1 cellular context compared by ENCODE assay signal in the genomic region with DNA sequence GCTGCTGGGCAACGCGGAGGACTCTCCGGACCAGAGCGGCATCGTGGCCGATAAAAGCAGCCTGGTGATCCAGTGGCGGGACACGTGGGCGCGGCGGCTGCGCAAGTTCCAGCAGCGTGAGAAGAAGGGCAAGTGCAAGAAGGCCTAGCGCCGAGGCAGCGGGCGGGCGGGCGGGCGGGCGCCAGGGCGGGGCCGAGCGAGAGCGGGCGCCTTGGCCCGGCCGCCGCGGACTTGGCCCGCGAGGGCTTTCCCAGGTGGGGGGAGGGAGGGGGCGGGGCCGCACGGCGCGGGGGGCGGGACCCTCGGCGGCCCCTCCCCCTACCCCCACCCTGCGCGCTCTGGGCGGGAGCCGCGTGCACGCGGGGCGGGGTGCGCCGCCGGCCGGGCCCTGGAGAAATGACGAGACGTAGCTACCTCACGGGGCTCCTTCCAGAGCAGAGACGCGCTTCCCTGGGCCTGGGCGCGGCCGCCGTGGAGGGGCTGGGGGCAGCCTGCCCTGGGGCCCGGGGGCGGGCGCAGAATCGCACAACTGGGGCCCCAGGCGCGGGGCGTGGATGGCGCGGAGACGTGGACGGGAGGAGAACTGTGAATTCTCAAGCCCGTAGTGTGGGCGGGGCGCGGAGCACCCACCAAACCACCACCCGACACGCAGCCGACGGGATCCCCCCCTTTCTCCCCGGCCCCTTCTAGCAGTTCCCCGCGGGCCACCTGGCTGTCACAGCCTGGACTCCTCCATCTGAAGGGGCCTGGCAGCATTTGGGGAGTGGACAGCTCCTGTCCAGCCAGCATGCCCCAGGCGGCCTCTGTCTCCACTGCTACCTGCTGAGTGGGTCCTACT.
TF ChIP-seq lines count a peak whose summit lies in the region.

No MANE protein-coding gene starts in this region.

TF ChIP-seq in HEK293, 187 proteins besides CTCF, POLR2A, EP300 and RAD21 (continued from another document and continues in another):
- TF ChIP-seq BCL11A (tag by site-specific recombination; IDR thresholded peaks at IDR 0.05; ENCODE audit: low read depth) (0 out of 2 replicates have a peak, but pooled peaks have one; percentile 21), KLF16 (tag by site-specific recombination; IDR thresholded peaks at IDR 0.05) (no peak), ZNF664 (tag by site-specific recombination; IDR thresholded peaks at IDR 0.05) (no peak), ZNF16 (tag by site-specific recombination; IDR thresholded peaks at IDR 0.05; ENCODE audit: low read depth) (no peak), KLF1 (tag by site-specific recombination; IDR thresholded peaks at IDR 0.05) (peak; percentile 35; the same call in 1 of the 2 replicates), ZNF596 (tag by site-specific recombination; IDR thresholded peaks at IDR 0.05) (no peak), ZNF211 (tag by site-specific recombination; IDR thresholded peaks at IDR 0.05; ENCODE audit: low read depth) (no peak), ZNF202 (tag by site-specific recombination; IDR thresholded peaks at IDR 0.05; ENCODE audit: borderline replicate concordance) (no peak), ZBTB21 (tag by site-specific recombination; IDR thresholded peaks at IDR 0.05) (no peak), ZNF76 (tag by site-specific recombination; IDR thresholded peaks at IDR 0.05; ENCODE audit: borderline replicate concordance, low read depth) (peak; percentile 15; the same call in 1 of the 2 replicates), ZFP69B (tag by site-specific recombination; IDR thresholded peaks at IDR 0.05) (no peak), GLIS1 (tag by site-specific recombination; IDR thresholded peaks at IDR 0.05) (no peak; the same call in 1 of the 2 replicates), ZNF114 (tag by site-specific recombination; IDR thresholded peaks at IDR 0.05) (no peak), ZNF10 (tag by site-specific recombination; IDR thresholded peaks at IDR 0.05) (no peak), ZNF274 (IDR thresholded peaks at IDR 0.05; ENCODE audit: low read length) (no peak), ZNF274 (tag by site-specific recombination; IDR thresholded peaks at IDR 0.05; ENCODE audit: borderline replicate concordance) (no peak), KLF9 (tag by site-specific recombination; IDR thresholded peaks at IDR 0.05; ENCODE audit: low read depth) (peak; percentile 55), ZNF776 (tag by site-specific recombination; IDR thresholded peaks at IDR 0.05; ENCODE audit: borderline replicate concordance) (no peak), ZNF341 (tag by site-specific recombination; IDR thresholded peaks at IDR 0.05; ENCODE audit: low read depth) (0 out of 2 replicates have a peak, but pooled peaks have one; percentile 27), ZNF768 (tag by site-specific recombination; IDR thresholded peaks at IDR 0.05) (no peak), ZBTB8A (tag by site-specific recombination; IDR thresholded peaks at IDR 0.05) (0 out of 2 replicates have a peak, but pooled peaks have one; percentile 62), ZNF658 (tag by site-specific recombination; IDR thresholded peaks at IDR 0.05) (no peak), ZNF292 (tag by site-specific recombination; IDR thresholded peaks at IDR 0.05; ENCODE audit: borderline replicate concordance, low read depth) (no peak), ZNF600 (tag by site-specific recombination; IDR thresholded peaks at IDR 0.05) (0 out of 2 replicates have a peak, but pooled peaks have one; percentile 9), SP7 (tag by site-specific recombination; IDR thresholded peaks at IDR 0.05) (no peak; the same call in 1 of the 2 replicates), MEIS1 (CRISPR knock-in tag; IDR thresholded peaks at IDR 0.05; ENCODE audit: borderline replicate concordance) (no peak), GLIS2 (tag by site-specific recombination; IDR thresholded peaks at IDR 0.05) (peak; percentile 76; the same call in 1 of the 2 replicates), ZNF324 (tag by site-specific recombination; IDR thresholded peaks at IDR 0.05) (no peak), GLI2 (tag by site-specific recombination; IDR thresholded peaks at IDR 0.05; ENCODE audit: borderline replicate concordance, low read depth) (no peak), ZNF837 (tag by site-specific recombination; IDR thresholded peaks at IDR 0.05) (no peak), SCRT1 (tag by site-specific recombination; IDR thresholded peaks at IDR 0.05; ENCODE audit: borderline replicate concordance) (no peak), ZNF433 (tag by site-specific recombination; IDR thresholded peaks at IDR 0.05; ENCODE audit: low read depth) (0 out of 2 replicates have a peak, but pooled peaks have one; percentile 4), ZNF548 (tag by site-specific recombination; IDR thresholded peaks at IDR 0.05) (0 out of 2 replicates have a peak, but pooled peaks have one; percentile 30), OSR2 (tag by site-specific recombination; IDR thresholded peaks at IDR 0.05) (peak; percentile 24; the same call in 1 of the 2 replicates), ZNF335 (tag by site-specific recombination; conservative IDR thresholded peaks at IDR 0.05) (no peak)
- TF ChIP-seq, protein P1, sequence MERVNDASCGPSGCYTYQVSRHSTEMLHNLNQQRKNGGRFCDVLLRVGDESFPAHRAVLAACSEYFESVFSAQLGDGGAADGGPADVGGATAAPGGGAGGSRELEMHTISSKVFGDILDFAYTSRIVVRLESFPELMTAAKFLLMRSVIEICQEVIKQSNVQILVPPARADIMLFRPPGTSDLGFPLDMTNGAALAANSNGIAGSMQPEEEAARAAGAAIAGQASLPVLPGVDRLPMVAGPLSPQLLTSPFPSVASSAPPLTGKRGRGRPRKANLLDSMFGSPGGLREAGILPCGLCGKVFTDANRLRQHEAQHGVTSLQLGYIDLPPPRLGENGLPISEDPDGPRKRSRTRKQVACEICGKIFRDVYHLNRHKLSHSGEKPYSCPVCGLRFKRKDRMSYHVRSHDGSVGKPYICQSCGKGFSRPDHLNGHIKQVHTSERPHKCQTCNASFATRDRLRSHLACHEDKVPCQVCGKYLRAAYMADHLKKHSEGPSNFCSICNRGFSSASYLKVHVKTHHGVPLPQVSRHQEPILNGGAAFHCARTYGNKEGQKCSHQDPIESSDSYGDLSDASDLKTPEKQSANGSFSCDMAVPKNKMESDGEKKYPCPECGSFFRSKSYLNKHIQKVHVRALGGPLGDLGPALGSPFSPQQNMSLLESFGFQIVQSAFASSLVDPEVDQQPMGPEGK (tag by site-specific recombination; IDR thresholded peaks at IDR 0.05) = no peak; the same call in none of the 2 replicates
- TF ChIP-seq, protein P2, sequence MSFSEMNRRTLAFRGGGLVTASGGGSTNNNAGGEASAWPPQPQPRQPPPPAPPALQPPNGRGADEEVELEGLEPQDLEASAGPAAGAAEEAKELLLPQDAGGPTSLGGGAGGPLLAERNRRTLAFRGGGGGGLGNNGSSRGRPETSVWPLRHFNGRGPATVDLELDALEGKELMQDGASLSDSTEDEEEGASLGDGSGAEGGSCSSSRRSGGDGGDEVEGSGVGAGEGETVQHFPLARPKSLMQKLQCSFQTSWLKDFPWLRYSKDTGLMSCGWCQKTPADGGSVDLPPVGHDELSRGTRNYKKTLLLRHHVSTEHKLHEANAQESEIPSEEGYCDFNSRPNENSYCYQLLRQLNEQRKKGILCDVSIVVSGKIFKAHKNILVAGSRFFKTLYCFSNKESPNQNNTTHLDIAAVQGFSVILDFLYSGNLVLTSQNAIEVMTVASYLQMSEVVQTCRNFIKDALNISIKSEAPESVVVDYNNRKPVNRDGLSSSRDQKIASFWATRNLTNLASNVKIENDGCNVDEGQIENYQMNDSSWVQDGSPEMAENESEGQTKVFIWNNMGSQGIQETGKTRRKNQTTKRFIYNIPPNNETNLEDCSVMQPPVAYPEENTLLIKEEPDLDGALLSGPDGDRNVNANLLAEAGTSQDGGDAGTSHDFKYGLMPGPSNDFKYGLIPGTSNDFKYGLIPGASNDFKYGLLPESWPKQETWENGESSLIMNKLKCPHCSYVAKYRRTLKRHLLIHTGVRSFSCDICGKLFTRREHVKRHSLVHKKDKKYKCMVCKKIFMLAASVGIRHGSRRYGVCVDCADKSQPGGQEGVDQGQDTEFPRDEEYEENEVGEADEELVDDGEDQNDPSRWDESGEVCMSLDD (tag by site-specific recombination; IDR thresholded peaks at IDR 0.05) = peak; percentile 75; the same call in 1 of the 2 replicates
- TF ChIP-seq, protein P3, sequence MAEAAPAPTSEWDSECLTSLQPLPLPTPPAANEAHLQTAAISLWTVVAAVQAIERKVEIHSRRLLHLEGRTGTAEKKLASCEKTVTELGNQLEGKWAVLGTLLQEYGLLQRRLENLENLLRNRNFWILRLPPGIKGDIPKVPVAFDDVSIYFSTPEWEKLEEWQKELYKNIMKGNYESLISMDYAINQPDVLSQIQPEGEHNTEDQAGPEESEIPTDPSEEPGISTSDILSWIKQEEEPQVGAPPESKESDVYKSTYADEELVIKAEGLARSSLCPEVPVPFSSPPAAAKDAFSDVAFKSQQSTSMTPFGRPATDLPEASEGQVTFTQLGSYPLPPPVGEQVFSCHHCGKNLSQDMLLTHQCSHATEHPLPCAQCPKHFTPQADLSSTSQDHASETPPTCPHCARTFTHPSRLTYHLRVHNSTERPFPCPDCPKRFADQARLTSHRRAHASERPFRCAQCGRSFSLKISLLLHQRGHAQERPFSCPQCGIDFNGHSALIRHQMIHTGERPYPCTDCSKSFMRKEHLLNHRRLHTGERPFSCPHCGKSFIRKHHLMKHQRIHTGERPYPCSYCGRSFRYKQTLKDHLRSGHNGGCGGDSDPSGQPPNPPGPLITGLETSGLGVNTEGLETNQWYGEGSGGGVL (tag by site-specific recombination; IDR thresholded peaks at IDR 0.05) = peak; percentile 63
- TF ChIP-seq, protein P4, sequence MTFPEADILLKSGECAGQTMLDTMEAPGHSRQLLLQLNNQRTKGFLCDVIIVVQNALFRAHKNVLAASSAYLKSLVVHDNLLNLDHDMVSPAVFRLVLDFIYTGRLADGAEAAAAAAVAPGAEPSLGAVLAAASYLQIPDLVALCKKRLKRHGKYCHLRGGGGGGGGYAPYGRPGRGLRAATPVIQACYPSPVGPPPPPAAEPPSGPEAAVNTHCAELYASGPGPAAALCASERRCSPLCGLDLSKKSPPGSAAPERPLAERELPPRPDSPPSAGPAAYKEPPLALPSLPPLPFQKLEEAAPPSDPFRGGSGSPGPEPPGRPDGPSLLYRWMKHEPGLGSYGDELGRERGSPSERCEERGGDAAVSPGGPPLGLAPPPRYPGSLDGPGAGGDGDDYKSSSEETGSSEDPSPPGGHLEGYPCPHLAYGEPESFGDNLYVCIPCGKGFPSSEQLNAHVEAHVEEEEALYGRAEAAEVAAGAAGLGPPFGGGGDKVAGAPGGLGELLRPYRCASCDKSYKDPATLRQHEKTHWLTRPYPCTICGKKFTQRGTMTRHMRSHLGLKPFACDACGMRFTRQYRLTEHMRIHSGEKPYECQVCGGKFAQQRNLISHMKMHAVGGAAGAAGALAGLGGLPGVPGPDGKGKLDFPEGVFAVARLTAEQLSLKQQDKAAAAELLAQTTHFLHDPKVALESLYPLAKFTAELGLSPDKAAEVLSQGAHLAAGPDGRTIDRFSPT (tag by site-specific recombination; IDR thresholded peaks at IDR 0.05) = no peak
- TF ChIP-seq, protein P5, sequence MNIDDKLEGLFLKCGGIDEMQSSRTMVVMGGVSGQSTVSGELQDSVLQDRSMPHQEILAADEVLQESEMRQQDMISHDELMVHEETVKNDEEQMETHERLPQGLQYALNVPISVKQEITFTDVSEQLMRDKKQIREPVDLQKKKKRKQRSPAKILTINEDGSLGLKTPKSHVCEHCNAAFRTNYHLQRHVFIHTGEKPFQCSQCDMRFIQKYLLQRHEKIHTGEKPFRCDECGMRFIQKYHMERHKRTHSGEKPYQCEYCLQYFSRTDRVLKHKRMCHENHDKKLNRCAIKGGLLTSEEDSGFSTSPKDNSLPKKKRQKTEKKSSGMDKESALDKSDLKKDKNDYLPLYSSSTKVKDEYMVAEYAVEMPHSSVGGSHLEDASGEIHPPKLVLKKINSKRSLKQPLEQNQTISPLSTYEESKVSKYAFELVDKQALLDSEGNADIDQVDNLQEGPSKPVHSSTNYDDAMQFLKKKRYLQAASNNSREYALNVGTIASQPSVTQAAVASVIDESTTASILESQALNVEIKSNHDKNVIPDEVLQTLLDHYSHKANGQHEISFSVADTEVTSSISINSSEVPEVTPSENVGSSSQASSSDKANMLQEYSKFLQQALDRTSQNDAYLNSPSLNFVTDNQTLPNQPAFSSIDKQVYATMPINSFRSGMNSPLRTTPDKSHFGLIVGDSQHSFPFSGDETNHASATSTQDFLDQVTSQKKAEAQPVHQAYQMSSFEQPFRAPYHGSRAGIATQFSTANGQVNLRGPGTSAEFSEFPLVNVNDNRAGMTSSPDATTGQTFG (tag by site-specific recombination; IDR thresholded peaks at IDR 0.05; ENCODE audit: borderline replicate concordance) = no peak
- TF ChIP-seq, protein P6, sequence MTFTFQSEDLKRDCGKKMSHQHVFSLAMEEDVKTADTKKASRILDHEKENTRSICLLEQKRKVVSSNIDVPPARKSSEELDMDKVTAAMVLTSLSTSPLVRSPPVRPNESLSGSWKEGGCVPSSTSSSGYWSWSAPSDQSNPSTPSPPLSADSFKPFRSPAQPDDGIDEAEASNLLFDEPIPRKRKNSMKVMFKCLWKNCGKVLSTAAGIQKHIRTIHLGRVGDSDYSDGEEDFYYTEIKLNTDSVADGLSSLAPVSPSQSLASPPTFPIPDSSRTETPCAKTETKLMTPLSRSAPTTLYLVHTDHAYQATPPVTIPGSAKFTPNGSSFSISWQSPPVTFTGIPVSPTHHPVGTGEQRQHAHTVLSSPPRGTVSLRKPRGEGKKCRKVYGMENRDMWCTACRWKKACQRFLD (tag by site-specific recombination; IDR thresholded peaks at IDR 0.05) = no peak
- TF ChIP-seq, protein P7, sequence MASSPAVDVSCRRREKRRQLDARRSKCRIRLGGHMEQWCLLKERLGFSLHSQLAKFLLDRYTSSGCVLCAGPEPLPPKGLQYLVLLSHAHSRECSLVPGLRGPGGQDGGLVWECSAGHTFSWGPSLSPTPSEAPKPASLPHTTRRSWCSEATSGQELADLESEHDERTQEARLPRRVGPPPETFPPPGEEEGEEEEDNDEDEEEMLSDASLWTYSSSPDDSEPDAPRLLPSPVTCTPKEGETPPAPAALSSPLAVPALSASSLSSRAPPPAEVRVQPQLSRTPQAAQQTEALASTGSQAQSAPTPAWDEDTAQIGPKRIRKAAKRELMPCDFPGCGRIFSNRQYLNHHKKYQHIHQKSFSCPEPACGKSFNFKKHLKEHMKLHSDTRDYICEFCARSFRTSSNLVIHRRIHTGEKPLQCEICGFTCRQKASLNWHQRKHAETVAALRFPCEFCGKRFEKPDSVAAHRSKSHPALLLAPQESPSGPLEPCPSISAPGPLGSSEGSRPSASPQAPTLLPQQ (tag by site-specific recombination; IDR thresholded peaks at IDR 0.05) = no peak
- TF ChIP-seq, protein P8, sequence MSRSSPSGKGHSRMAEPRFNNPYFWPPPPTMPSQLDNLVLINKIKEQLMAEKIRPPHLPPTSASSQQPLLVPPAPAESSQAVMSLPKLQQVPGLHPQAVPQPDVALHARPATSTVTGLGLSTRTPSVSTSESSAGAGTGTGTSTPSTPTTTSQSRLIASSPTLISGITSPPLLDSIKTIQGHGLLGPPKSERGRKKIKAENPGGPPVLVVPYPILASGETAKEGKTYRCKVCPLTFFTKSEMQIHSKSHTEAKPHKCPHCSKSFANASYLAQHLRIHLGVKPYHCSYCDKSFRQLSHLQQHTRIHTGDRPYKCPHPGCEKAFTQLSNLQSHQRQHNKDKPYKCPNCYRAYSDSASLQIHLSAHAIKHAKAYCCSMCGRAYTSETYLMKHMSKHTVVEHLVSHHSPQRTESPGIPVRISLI (tag by site-specific recombination; IDR thresholded peaks at IDR 0.05) = no peak
